In the genomic region with DNA sequence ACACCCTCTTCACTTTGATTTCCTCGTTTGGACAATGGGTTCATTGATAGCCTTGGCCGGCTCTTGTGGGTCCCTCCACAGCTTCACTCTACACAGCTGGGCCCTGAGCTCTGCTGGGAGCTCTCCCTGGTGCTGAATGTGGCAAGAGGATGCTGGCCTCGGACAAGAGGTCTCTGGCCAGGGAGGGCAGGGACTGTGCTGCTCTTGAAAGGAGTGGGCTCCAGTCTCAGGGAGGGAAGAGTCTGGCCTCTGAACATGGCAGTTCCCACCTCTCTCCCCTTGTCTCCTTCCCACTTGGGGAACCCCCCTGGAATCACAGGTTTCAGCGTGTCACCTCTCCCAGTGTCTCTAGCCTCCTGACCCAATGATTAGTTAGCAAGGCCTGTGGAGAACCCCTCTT, we compare ENCODE assay signal across 8 cellular contexts. TPM values are rescaled to one million over a fixed set of nuclear protein-coding genes. Genes with fewer than 3 reads are reported as not detected.
DNase-seq lines count a peak whose midpoint lies in the region; ATAC-seq and TF ChIP-seq lines count a peak whose summit lies in the region.

No MANE protein-coding gene starts in this region.

- TF ChIP-seq POLR2A in lower leg skin (IDR thresholded peaks at IDR 0.05): no peak

- intact Hi-C loops in lower leg skin (cut with DNase I; ENCODE audit: low total_unique reads): no loop called here

- peak; percentile 28 for DNase-seq in stimulated activated CD4-positive, alpha-beta T cell treated with anti-CD3 and anti-CD28 coated beads, Interleukin-15, amount 100 ng/mL, for 24 hours
- DNase-seq in stimulated activated CD4-positive, alpha-beta T cell treated with anti-CD3 and anti-CD28 coated beads, Interleukin-4, amount 100 ng/mL, for 4 hours: no peak
- peak; percentile 58 for DNase-seq in fibroblast of gingiva (ENCODE audit: low read depth)
- peak; percentile 35 for DNase-seq in non-pigmented ciliary epithelial cell (ENCODE audit: low read depth)
- DNase-seq in NCI-H345 treated with DMSO at 0.1 percent for 48 hours (lab: John Stamatoyannopoulos, UW; ENCODE audit: unreplicated experiment): no peak
- no peak for DNase-seq in lower leg skin (ENCODE audit: low spot score in 2 of 2)

- peak; percentile 91 for ATAC-seq in SK-N-SH treated with all-trans-retinoic acid at 6 μM for 48 hours
- no peak for ATAC-seq in HG03175 (IDR thresholded peaks at IDR 0.05; ENCODE audit: unreplicated experiment)

- no peak for TF ChIP-seq CTCF in lower leg skin (IDR thresholded peaks at IDR 0.05)

- H3K4me3 ChIP-seq in lower leg skin (ENCODE audit: low read depth, poor library complexity, severe bottlenecking): no peak overlapping the region

- WGBS in lower leg skin, 2 donors: 19 to 24% methylated on average over 4 of the region's 4 CpGs

TF ChIP-seq in SK-N-SH treated with all-trans-retinoic acid at 6 μM for 48 hours, 23 proteins besides CTCF, POLR2A, EP300 and RAD21:
- TF ChIP-seq SNAI2 (CRISPR knock-in tag; IDR thresholded peaks at IDR 0.05) (peak; percentile 91), OSR1 (CRISPR knock-in tag; IDR thresholded peaks at IDR 0.05) (peak; percentile 57; the same call in 1 of the 2 replicates), ISL1 (CRISPR knock-in tag; IDR thresholded peaks at IDR 0.05) (0 out of 2 replicates have a peak, but pooled peaks have one; percentile 18), ZFP3 (CRISPR knock-in tag; IDR thresholded peaks at IDR 0.05) (peak; percentile 81), TOX (CRISPR knock-in tag; IDR thresholded peaks at IDR 0.05; ENCODE audit: borderline replicate concordance) (0 out of 2 replicates have a peak, but pooled peaks have one; percentile 13), ESRRG (CRISPR knock-in tag; IDR thresholded peaks at IDR 0.05) (no peak), TSHZ2 (CRISPR knock-in tag; IDR thresholded peaks at IDR 0.05) (peak; percentile 69; the same call in 1 of the 2 replicates), CSDC2 (CRISPR knock-in tag; IDR thresholded peaks at IDR 0.05) (peak; percentile 83; the same call in 1 of the 2 replicates), POU6F1 (CRISPR knock-in tag; IDR thresholded peaks at IDR 0.05; ENCODE audit: borderline replicate concordance, low read depth) (no peak)

RNA-seq across cellular contexts. Expression of gene CABP7, which starts 3.0 kb away (rescaled TPM):
- not detected for total RNA-seq in lower leg skin

RNA-seq across cellular contexts. Expression of gene ZMAT5, which starts 50.0 kb away (rescaled TPM):
- total RNA-seq in lower leg skin: 10 to 100 TPM; 17.2 to 30.1 (median 21.8) TPM

RNA-seq across cellular contexts. Expression of gene UQCR10, which starts 50.4 kb away (rescaled TPM):
- total RNA-seq in lower leg skin: 10 to 100 TPM; 23.1 to 65.8 (median 44.3) TPM

Comparison
In these comparisons a context has a peak if more than half of its experiments do, and no peak if none do; other contexts are left out.
1. DNase-seq: peak in stimulated activated CD4-positive, alpha-beta T cell treated with anti-CD3 and anti-CD28 coated beads, Interleukin-15, amount 100 ng/mL, for 24 hours (single experiment), fibroblast of gingiva (single experiment) and non-pigmented ciliary epithelial cell (single experiment); none in stimulated activated CD4-positive, alpha-beta T cell treated with anti-CD3 and anti-CD28 coated beads, Interleukin-4, amount 100 ng/mL, for 4 hours (0 of 2), NCI-H345 treated with DMSO at 0.1 percent for 48 hours (single experiment) and lower leg skin (0 of 2).